Comparison of ENCODE assay signal across 21 cellular contexts in genomic region chr20:61764471-61765020, GRCh38.
"Had no signal": no experiment of that assay in that cellular context is flagged by ENCODE, and none has a peak within 500 bp of the region (broad histone marks: within the 10 kb centered on the region; RNA-seq: fewer than 3 reads in every experiment).

No MANE protein-coding gene starts in this region.

- H3K27me3 Mint-ChIP-seq: stimulated activated naive CD8-positive, alpha-beta T cell treated with anti-CD3 and anti-CD28 coated beads, Interleukin-15, amount 100 ng/mL, for 72 hours had no signal

- H3K4me1 ChIP-seq: esophagus muscularis mucosa, gastrocnemius medialis, heart right ventricle, parathyroid adenoma, psoas muscle had no signal

- H3K27ac ChIP-seq: epithelial cell of prostate, esophagus muscularis mucosa, gastrocnemius medialis, heart right ventricle, parathyroid adenoma, psoas muscle, thoracic aorta had no signal

- DNase-seq: central memory CD4-positive, alpha-beta T cell; effector memory CD4-positive, alpha-beta T cell; gastrocnemius medialis; heart right ventricle; hypothalamus; kidney glomerular epithelial cell; mucosa of descending colon; naive thymus-derived CD8-positive, alpha-beta T cell; occipital lobe; retina; small intestine; stimulated activated CD4-positive, alpha-beta T cell treated with anti-CD3 and anti-CD28 coated beads, Interleukin-4, amount 100 ng/mL, for 1 hour; stimulated activated CD8-positive, alpha-beta memory T cell treated with anti-CD3 and anti-CD28 coated beads, Interleukin-4, amount 100 ng/mL, for 48 hours; stimulated activated naive CD8-positive, alpha-beta T cell treated with anti-CD3 and anti-CD28 coated beads, Interleukin-15, amount 100 ng/mL, for 72 hours; trophoblast cell had no signal

- H3K4me3 Mint-ChIP-seq: naive thymus-derived CD8-positive, alpha-beta T cell; stimulated activated effector memory CD8-positive, alpha-beta T cell treated with anti-CD3 and anti-CD28 coated beads, Interleukin-12 subunit alpha, Interleukin-12 subunit beta, amount 100 ng/mL, for 72 hours; stimulated activated naive CD8-positive, alpha-beta T cell treated with anti-CD3 and anti-CD28 coated beads, Interleukin-15, amount 100 ng/mL, for 72 hours had no signal

- ATAC-seq: gastrocnemius medialis; heart right ventricle; mucosa of descending colon; naive thymus-derived CD8-positive, alpha-beta T cell; psoas muscle; stimulated activated effector memory CD8-positive, alpha-beta T cell treated with anti-CD3 and anti-CD28 coated beads, Interleukin-12 subunit alpha, Interleukin-12 subunit beta, amount 100 ng/mL, for 72 hours; stimulated activated naive CD8-positive, alpha-beta T cell treated with anti-CD3 and anti-CD28 coated beads, Interleukin-15, amount 100 ng/mL, for 72 hours had no signal

- H3K4me3 ChIP-seq: esophagus muscularis mucosa, gastrocnemius medialis, heart right ventricle, mucosa of descending colon, psoas muscle, thoracic aorta had no signal

- H3K27ac Mint-ChIP-seq: naive thymus-derived CD8-positive, alpha-beta T cell; stimulated activated effector memory CD8-positive, alpha-beta T cell treated with anti-CD3 and anti-CD28 coated beads, Interleukin-12 subunit alpha, Interleukin-12 subunit beta, amount 100 ng/mL, for 72 hours had no signal

- H3K36me3 ChIP-seq: esophagus muscularis mucosa, gastrocnemius medialis, heart right ventricle, thoracic aorta had no signal

- H3K9me3 Mint-ChIP-seq: naive thymus-derived CD8-positive, alpha-beta T cell; stimulated activated effector memory CD8-positive, alpha-beta T cell treated with anti-CD3 and anti-CD28 coated beads, Interleukin-12 subunit alpha, Interleukin-12 subunit beta, amount 100 ng/mL, for 72 hours; stimulated activated naive CD8-positive, alpha-beta T cell treated with anti-CD3 and anti-CD28 coated beads, Interleukin-15, amount 100 ng/mL, for 72 hours had no signal

- H3K9me3 ChIP-seq: esophagus muscularis mucosa, gastrocnemius medialis, heart right ventricle, mucosa of descending colon, psoas muscle, thoracic aorta had no signal

- H3K4me1 Mint-ChIP-seq: naive thymus-derived CD8-positive, alpha-beta T cell; stimulated activated effector memory CD8-positive, alpha-beta T cell treated with anti-CD3 and anti-CD28 coated beads, Interleukin-12 subunit alpha, Interleukin-12 subunit beta, amount 100 ng/mL, for 72 hours; stimulated activated naive CD8-positive, alpha-beta T cell treated with anti-CD3 and anti-CD28 coated beads, Interleukin-15, amount 100 ng/mL, for 72 hours had no signal

- H3K36me3 Mint-ChIP-seq: stimulated activated effector memory CD8-positive, alpha-beta T cell treated with anti-CD3 and anti-CD28 coated beads, Interleukin-12 subunit alpha, Interleukin-12 subunit beta, amount 100 ng/mL, for 72 hours had no signal
